Comparison of ENCODE assay signal across 9 cellular contexts in genomic region chr12:60494249-60494648, GRCh38.
DNase-seq lines count a peak whose midpoint lies in the region; ATAC-seq and TF ChIP-seq lines count a peak whose summit lies in the region.
"Had no signal": no experiment of that assay in that cellular context is flagged by ENCODE, and none has a peak within 500 bp of the region (broad histone marks: within the 10 kb centered on the region; RNA-seq: fewer than 3 reads in every experiment).

No MANE protein-coding gene starts in this region.

- peak; percentile 65 for TF ChIP-seq CTCF in MM.1S (IDR thresholded peaks at IDR 0.05; ENCODE audit: low read length)
- peak; percentile 61 to 75 for TF ChIP-seq CTCF in brain (conservative IDR thresholded peaks at IDR 0.05)

- no peaks in the 10 kb centered on the region for H3K36me3 Mint-ChIP-seq in brain

- H3K36me3 ChIP-seq in MM.1S (replicated peaks; ENCODE audit: insufficient read depth, low read length), result no peaks in the 10 kb centered on the region

- peaks cover 0 to 9% (median 0%) of the 10 kb centered on the region in 5 experiments for H3K9me3 Mint-ChIP-seq in brain

- no peaks in the 10 kb centered on the region for H4K20me1 ChIP-seq in MM.1S (ENCODE audit: insufficient read depth, low read length)

- no peaks in the 10 kb centered on the region for H3K4me1 Mint-ChIP-seq in brain
- H3K4me1 Mint-ChIP-seq: B cell had no signal

- no peaks in the 10 kb centered on the region for H3F3A ChIP-seq in MM.1S (ENCODE audit: insufficient read depth, low read length)

- no peak overlapping the region for H3K9ac ChIP-seq in MM.1S (ENCODE audit: low read length)

- H3K4me2 ChIP-seq in MM.1S (ENCODE audit: low read depth, low read length), result no peak overlapping the region

- no peaks in the 10 kb centered on the region for H3K79me2 ChIP-seq in MM.1S (ENCODE audit: low read length)

- H3K9me2 ChIP-seq in MM.1S (replicated peaks; ENCODE audit: insufficient read depth, low read length), result no peaks in the 10 kb centered on the region

- no peaks in the 10 kb centered on the region for H3K9me3 ChIP-seq in MM.1S (replicated peaks; ENCODE audit: insufficient read depth, low read length)

- ATAC-seq in GM18873 (IDR thresholded peaks at IDR 0.05; ENCODE audit: low FRiP score, unreplicated experiment), result no peak

- no peak overlapping the region for H3K4me3 Mint-ChIP-seq in brain
- H3K4me3 Mint-ChIP-seq: B cell had no signal

- peaks cover 2% of the 10 kb centered on the region; the same call in 1 of the 2 replicates for H3K4me1 ChIP-seq in MM.1S (ENCODE audit: low read length)

- no peak overlapping the region for H2AFZ ChIP-seq in MM.1S (ENCODE audit: low read length)

- DNase-seq in DMS 273 (lab: John Stamatoyannopoulos, UW; ENCODE audit: unreplicated experiment), result peak; percentile 58
- no peak for DNase-seq in DMS 273 treated with DMSO at 0.1 percent for 48 hours (lab: John Stamatoyannopoulos, UW)
- DNase-seq in MM.1S, result peak; percentile 25
- DNase-seq in myocyte (ENCODE audit: low read depth), result peak; percentile 63
- DNase-seq in activated CD4-positive, CD25-positive, alpha-beta regulatory T cell (lab: John Stamatoyannopoulos, UW), result no peak
- no peak for DNase-seq in NCI-H2227 (lab: John Stamatoyannopoulos, UW; ENCODE audit: unreplicated experiment)

- no peaks in the 10 kb centered on the region for H3K27me3 ChIP-seq in MM.1S (replicated peaks; ENCODE audit: insufficient read depth, low read length)

- no peak overlapping the region for H3K27ac Mint-ChIP-seq in brain
- H3K27ac Mint-ChIP-seq: B cell had no signal

- H3K4me3 ChIP-seq in MM.1S (ENCODE audit: low read length), result no peak overlapping the region

- H3K27me3 Mint-ChIP-seq in brain, result peaks cover 4% of the 10 kb centered on the region
- H3K27me3 Mint-ChIP-seq: B cell had no signal

- no peak overlapping the region for H3K27ac ChIP-seq in MM.1S (ENCODE audit: low read length)

Comparison
In these comparisons a context has a peak if more than half of its experiments do, and no peak if none do; other contexts are left out.
1. DNase-seq: peak in DMS 273 (single experiment), MM.1S (single experiment) and myocyte (single experiment); none in DMS 273 treated with DMSO at 0.1 percent for 48 hours (single experiment), activated CD4-positive, CD25-positive, alpha-beta regulatory T cell (0 of 4) and NCI-H2227 (single experiment).